Comparison of ENCODE assay signal across 8 cellular contexts in the genomic region with DNA sequence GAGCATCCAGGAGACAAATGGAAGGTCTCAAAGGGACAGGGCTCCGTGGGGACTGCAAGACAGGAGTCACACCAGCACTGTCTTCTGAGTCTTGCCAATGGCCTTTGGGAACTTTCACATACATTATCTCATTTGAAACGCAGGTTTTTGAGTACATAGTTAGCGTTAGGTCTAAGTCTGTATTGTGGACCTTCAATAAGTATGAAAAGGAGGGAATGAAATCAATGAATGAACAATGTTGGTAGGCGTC. TPM values are rescaled to one million over a fixed set of nuclear protein-coding genes. Genes with fewer than 3 reads are reported as not detected.
A peak's percentile ranks its signal among the peaks of the same experiment; 100 is the strongest.
DNase-seq lines count a peak whose midpoint lies in the region; ATAC-seq, FAIRE-seq and TF ChIP-seq lines count a peak whose summit lies in the region.

No MANE protein-coding gene starts in this region.

- peaks cover 27% of the 10 kb centered on the region for H3K4me1 Mint-ChIP-seq in HFFc6 (ENCODE audit: low read depth)

- 68 to 82% (median 74%) methylated on average over 4 of the region's 4 CpGs for WGBS in spleen, 5 donors

- H3K27ac ChIP-seq in spleen, result peak overlapping the region; percentile 84 to 98 (median 97)

- H3K9ac ChIP-seq in adipocyte (ENCODE audit: low read length), result peak overlapping the region; percentile 93

- TF ChIP-seq CTCF in GM12875 (IDR thresholded peaks at IDR 0.05; ENCODE audit: borderline replicate concordance, insufficient read depth, low read depth, low read length), result no peak
- TF ChIP-seq CTCF in spleen (IDR thresholded peaks at IDR 0.05 in 8 of 11, conservative IDR thresholded peaks at IDR 0.05 in 3 of 11), result no peak
- no peak for TF ChIP-seq CTCF in HFFc6 (IDR thresholded peaks at IDR 0.05)

- peaks cover 22% of the 10 kb centered on the region for H3K36me3 ChIP-seq in adipocyte (ENCODE audit: control insufficient read depth, insufficient read depth, low read length, severe bottlenecking)
- peaks cover 0 to 22% (median 18%) of the 10 kb centered on the region in 6 donors for H3K36me3 ChIP-seq in spleen

- no peaks in the 10 kb centered on the region for H3K9me3 Mint-ChIP-seq in HFFc6

- ATAC-seq in GM21619 (IDR thresholded peaks at IDR 0.05; ENCODE audit: unreplicated experiment), result no peak

- H3K9me3 ChIP-seq in adipocyte (ENCODE audit: control insufficient read depth, low read length) (no peaks in the 10 kb centered on the region), spleen (no peaks in the 10 kb centered on the region)

- DNase-seq in adipocyte (ENCODE audit: low read depth), result no peak
- DNase-seq in spleen, result no peak
- no peak for DNase-seq in HFFc6
- DNase-seq in activated CD4-positive, alpha-beta T cell treated with anti-CD3 and anti-CD28 coated beads, Interleukin-2, amount 50 U/mL, for 48 hours, result no peak
- no peak for DNase-seq in GM12892 (ENCODE audit: insufficient read length)

- H3K4me1 ChIP-seq in adipocyte (ENCODE audit: control insufficient read depth, insufficient read depth, low read length), result peaks cover 43% of the 10 kb centered on the region
- peaks cover 16 to 78% (median 35%) of the 10 kb centered on the region in 6 donors for H3K4me1 ChIP-seq in spleen

- no peak for TF ChIP-seq POLR2A in spleen (IDR thresholded peaks at IDR 0.05)
- no peak for TF ChIP-seq POLR2A in GM12892 (IDR thresholded peaks at IDR 0.05; ENCODE audit: low read depth, low read length)

- H3K27me3 ChIP-seq in adipocyte (replicated peaks; ENCODE audit: control insufficient read depth, insufficient read depth, low read length) (no peaks in the 10 kb centered on the region), spleen (replicated peaks in 1 of 7) (no peaks in the 10 kb centered on the region)

- H3K4me3 Mint-ChIP-seq in HFFc6, result no peak overlapping the region

- no peak for FAIRE-seq in GM12892 (lab: Jason Lieb, UNC)

- intact Hi-C loops in spleen (cut with DNase I; ENCODE audit: low total_unique reads), result no loop called here

- H3K4me3 ChIP-seq in GM12875 (ENCODE audit: low read depth, low read length), result peak overlapping the region; percentile 91
- peak overlapping the region; percentile 87 for H3K4me3 ChIP-seq in adipocyte (ENCODE audit: low read length)
- peak overlapping the region; percentile 78 for H3K4me3 ChIP-seq in iPS-11a (ENCODE audit: low read depth, low read length)
- peak overlapping the region; percentile 58 to 76 (median 67) for H3K4me3 ChIP-seq in spleen

- no peak overlapping the region for H3K27ac Mint-ChIP-seq in HFFc6

- peaks cover 3% of the 10 kb centered on the region; the same call in 1 of the 2 replicates for H3K27me3 Mint-ChIP-seq in HFFc6 (ENCODE audit: insufficient read depth)

- H3K36me3 Mint-ChIP-seq in HFFc6 (ENCODE audit: low read depth), result peaks cover 20% of the 10 kb centered on the region

RNA-seq across cellular contexts. Expression of a gene that starts 0.4 kb away (rescaled TPM):
- 10 to 100 TPM; 46.5 to 68.7 (median 61.2) TPM for total RNA-seq in spleen
- polyA plus RNA-seq in spleen, result 10 to 100 TPM; 11.4 to 15.6 (median 11.8) TPM
- 10 to 100 TPM; 60.1 to 76.9 (median 68.7) TPM for total RNA-seq in HFFc6 (2021; fragmentation: NEBNext Ultra II Directional; extraction: Animal tissue kit (Norgen Biotek cat#: 25700))
- 19.5 TPM for polyA plus RNA-seq in GM12892 (2012; ENCODE audit: missing spikeins)

RNA-seq across cellular contexts. Expression of a gene that starts 19.3 kb away (rescaled TPM):
- total RNA-seq in spleen, result 10 to 100 TPM; 11.6 to 59.7 (median 36.3) TPM
- polyA plus RNA-seq in spleen, result 10 to 100 TPM in 2 of 3 donors, 1 to 10 TPM in 1; 8.8 to 12.9 (median 12.2) TPM
- total RNA-seq in HFFc6 (2021; fragmentation: NEBNext Ultra II Directional; extraction: Animal tissue kit (Norgen Biotek cat#: 25700)), result 10 to 100 TPM; 32.5 to 51.1 (median 37.9) TPM
- 11.5 TPM for polyA plus RNA-seq in GM12892 (2012; ENCODE audit: missing spikeins)

RNA-seq across cellular contexts. Expression of a gene that starts 58.4 kb away (rescaled TPM):
- total RNA-seq in spleen, result 10 to 100 TPM; 52.3 to 66.9 (median 59.6) TPM
- 10 to 100 TPM; 31.4 to 47.3 (median 45.3) TPM for polyA plus RNA-seq in spleen
- total RNA-seq in HFFc6 (2021; fragmentation: NEBNext Ultra II Directional; extraction: Animal tissue kit (Norgen Biotek cat#: 25700)), result 10 to 100 TPM; 32.6 to 40.2 (median 35.4) TPM
- polyA plus RNA-seq in GM12892 (2012; ENCODE audit: missing spikeins), result 36.5 TPM
